Comparison of ENCODE assay signal across 1 cellular context in genomic region chr1:117613249-117613968, GRCh38.
A peak's percentile ranks its signal among the peaks of the same experiment; 100 is the strongest.
TF ChIP-seq lines count a peak whose summit lies in the region.

No MANE protein-coding gene starts in this region.

TF ChIP-seq in K562, 482 proteins besides CTCF, POLR2A, EP300 and RAD21 (continued from another document and continues in another):
- TF ChIP-seq E2F4 (CRISPR knock-in tag; IDR thresholded peaks at IDR 0.05; ENCODE audit: low read depth) (no peak), CCAR2 (IDR thresholded peaks at IDR 0.05; ENCODE audit: low read depth, low read length) (no peak), ZNF655 (CRISPR knock-in tag; IDR thresholded peaks at IDR 0.05) (no peak), CREB3 (tag; conservative IDR thresholded peaks at IDR 0.05; ENCODE audit: low read depth) (no peak), ARID1B (IDR thresholded peaks at IDR 0.05) (peak; percentile 97), NCOA1 (IDR thresholded peaks at IDR 0.05; ENCODE audit: low read depth) (peak; percentile 82), GTF2F1 (IDR thresholded peaks at IDR 0.05; ENCODE audit: low read depth, low read length) (no peak), LARP7 (IDR thresholded peaks at IDR 0.05) (no peak), TFAP4 (CRISPR knock-in tag; IDR thresholded peaks at IDR 0.05; ENCODE audit: borderline replicate concordance) (peak; percentile 30; the same call in 1 of the 2 replicates), GMEB1 (CRISPR knock-in tag; IDR thresholded peaks at IDR 0.05) (no peak; the same call in 1 of the 2 replicates), ARID4B (CRISPR knock-in tag; IDR thresholded peaks at IDR 0.05) (no peak), TGIF2 (CRISPR knock-in tag; IDR thresholded peaks at IDR 0.05) (no peak), HDAC2 (IDR thresholded peaks at IDR 0.05) (peak; percentile 98), HMGN3 (IDR thresholded peaks at IDR 0.05; ENCODE audit: borderline replicate concordance, extremely low read depth, insufficient read length, low read depth, low read length) (no peak), MAFK (IDR thresholded peaks at IDR 0.05; ENCODE audit: low read length) (no peak), ZNF354B (CRISPR knock-in tag; IDR thresholded peaks at IDR 0.05) (no peak), CREBBP (IDR thresholded peaks at IDR 0.05; ENCODE audit: low read depth, low read length) (no peak), BCL6 (CRISPR knock-in tag; IDR thresholded peaks at IDR 0.05) (peak; percentile 50; the same call in 1 of the 2 replicates), RBM34 (IDR thresholded peaks at IDR 0.05; ENCODE audit: borderline replicate concordance, insufficient read depth, low read length) (no peak), ZNF124 (CRISPR knock-in tag; IDR thresholded peaks at IDR 0.05) (no peak), MAZ (CRISPR knock-in tag; conservative IDR thresholded peaks at IDR 0.05 in 1 of 2, IDR thresholded peaks at IDR 0.05 in 1 of 2) (peak in 1 of 2 experiments; percentile 75; a peak in 3 of 4 replicates), POLR3A (IDR thresholded peaks at IDR 0.05; ENCODE audit: borderline replicate concordance, extremely low read depth, insufficient read depth, insufficient read length) (no peak), PHF8 (IDR thresholded peaks at IDR 0.05; ENCODE audit: borderline replicate concordance, low read length) (no peak; the same call in 1 of the 2 replicates), MYBL2 (IDR thresholded peaks at IDR 0.05; ENCODE audit: low read depth) (no peak), MYBL2 (CRISPR knock-in tag; IDR thresholded peaks at IDR 0.05; ENCODE audit: borderline replicate concordance) (no peak), ZFP30 (CRISPR knock-in tag; IDR thresholded peaks at IDR 0.05; ENCODE audit: borderline replicate concordance) (no peak), ZNF589 (CRISPR knock-in tag; IDR thresholded peaks at IDR 0.05; ENCODE audit: low read depth) (peak; percentile 62), NELFE (IDR thresholded peaks at IDR 0.05; ENCODE audit: insufficient read depth, insufficient read length) (no peak), PRMT5 (CRISPR knock-in tag; IDR thresholded peaks at IDR 0.05) (no peak), JUND (IDR thresholded peaks at IDR 0.05; ENCODE audit: borderline replicate concordance, low read depth, low read length) (peak; percentile 68; the same call in 1 of the 2 replicates), JUND (tag; IDR thresholded peaks at IDR 0.05; ENCODE audit: borderline replicate concordance, low read depth, low read length) (no peak; the same call in 1 of the 3 replicates), RBM22 (IDR thresholded peaks at IDR 0.05; ENCODE audit: low read depth, low read length, poor library complexity, severe bottlenecking) (no peak), RBBP5 (IDR thresholded peaks at IDR 0.05; ENCODE audit: borderline replicate concordance, insufficient read depth, low read length, poor library complexity, severe bottlenecking) (peak; percentile 70), ADNP (tag; IDR thresholded peaks at IDR 0.05) (no peak), SRSF7 (optimal IDR thresholded peaks at IDR 0.05; ENCODE audit: low read depth, low read length) (no peak), E2F1 (CRISPR knock-in tag; IDR thresholded peaks at IDR 0.05) (no peak), RBM39 (optimal IDR thresholded peaks at IDR 0.05; ENCODE audit: low read depth, low read length) (no peak), MBD2 (IDR thresholded peaks at IDR 0.05; ENCODE audit: borderline replicate concordance, low read depth) (peak; percentile 69; the same call in 1 of the 2 replicates), MIER1 (IDR thresholded peaks at IDR 0.05; ENCODE audit: low read depth) (no peak), ID3 (CRISPR knock-in tag; IDR thresholded peaks at IDR 0.05) (no peak), ID3 (tag; IDR thresholded peaks at IDR 0.05) (peak; percentile 85), MTA1 (IDR thresholded peaks at IDR 0.05; ENCODE audit: borderline replicate concordance) (peak; percentile 77), SMC3 (conservative IDR thresholded peaks at IDR 0.05; ENCODE audit: insufficient read depth, low read depth, low read length) (no peak), SUPT5H (IDR thresholded peaks at IDR 0.05) (no peak), ZNF740 (CRISPR knock-in tag; IDR thresholded peaks at IDR 0.05) (no peak), ZNF740 (tag; IDR thresholded peaks at IDR 0.05) (no peak), CREM (IDR thresholded peaks at IDR 0.05; ENCODE audit: low read depth) (peak; percentile 82), JUN (IDR thresholded peaks at IDR 0.05; ENCODE audit: borderline replicate concordance, low read depth, low read length) (no peak), JUN (CRISPR knock-in tag; IDR thresholded peaks at IDR 0.05; ENCODE audit: borderline replicate concordance) (no peak), ZBED1 (IDR thresholded peaks at IDR 0.05) (peak; percentile 94), ZNF766 (CRISPR knock-in tag; conservative IDR thresholded peaks at IDR 0.05) (no peak), TCF7 (IDR thresholded peaks at IDR 0.05; ENCODE audit: borderline replicate concordance) (peak; percentile 87), POU5F1 (IDR thresholded peaks at IDR 0.05; ENCODE audit: borderline replicate concordance, low read depth, low read length, partially characterized antibody) (no peak), ZNF76 (CRISPR knock-in tag; IDR thresholded peaks at IDR 0.05; ENCODE audit: borderline replicate concordance) (0 out of 2 replicates have a peak, but pooled peaks have one; percentile 68), MTA3 (IDR thresholded peaks at IDR 0.05; ENCODE audit: borderline replicate concordance) (peak; percentile 75), ZNF253 (CRISPR knock-in tag; conservative IDR thresholded peaks at IDR 0.05) (no peak), ZFP91 (CRISPR knock-in tag; IDR thresholded peaks at IDR 0.05) (no peak), POLR2G (IDR thresholded peaks at IDR 0.05; ENCODE audit: low read depth, low read length) (no peak), TOE1 (IDR thresholded peaks at IDR 0.05; ENCODE audit: borderline replicate concordance) (no peak), TOE1 (CRISPR knock-in tag; IDR thresholded peaks at IDR 0.05; ENCODE audit: borderline replicate concordance, low read depth) (no peak), NFE2 (IDR thresholded peaks at IDR 0.05; ENCODE audit: low read depth) (peak; percentile 54; the same call in 1 of the 2 replicates), ZNF695 (CRISPR knock-in tag; IDR thresholded peaks at IDR 0.05) (no peak)
